10 cellular contexts compared by ENCODE assay signal in the genomic region with DNA sequence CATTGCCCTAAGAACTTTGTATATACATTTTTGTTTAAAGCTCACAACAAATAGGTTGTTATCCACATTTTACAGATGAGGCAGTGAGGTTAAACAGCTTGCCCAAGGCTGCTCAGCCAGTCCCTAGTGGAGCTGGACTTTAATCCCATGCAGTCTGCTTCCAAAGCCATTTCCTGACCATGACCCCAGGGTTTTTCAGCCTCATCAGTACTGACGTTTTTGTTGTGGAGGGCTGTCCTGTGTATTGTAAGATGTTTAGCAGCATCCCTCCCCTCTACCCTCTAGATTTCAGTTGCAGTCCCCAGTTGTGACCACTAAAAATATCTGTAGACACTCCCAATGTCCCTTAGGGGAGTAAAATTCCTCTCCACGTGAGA. TPM values are rescaled to one million over a fixed set of nuclear protein-coding genes. Genes with fewer than 3 reads are reported as not detected.
DNase-seq lines count a peak whose midpoint lies in the region; ATAC-seq and TF ChIP-seq lines count a peak whose summit lies in the region.
"Had no signal": no experiment of that assay in that cellular context is flagged by ENCODE, and none has a peak within 500 bp of the region (broad histone marks: within the 10 kb centered on the region; RNA-seq: fewer than 3 reads in every experiment).

No MANE protein-coding gene starts in this region.

- H3K27ac ChIP-seq in breast epithelium: peak overlapping the region; percentile 64 to 86
- no peak overlapping the region for H3K27ac ChIP-seq in mammary epithelial cell (ENCODE audit: insufficient read depth, low read depth, low read length)
- peak overlapping the region; percentile 37 to 57 for H3K27ac ChIP-seq in left lung
- H3K27ac ChIP-seq in uterus: peak overlapping the region; percentile 78 to 85

- 93% methylated on average over 2 of the region's 2 CpGs for WGBS in mammary epithelial cell (ENCODE audit: low coverage, missing lambda C conversion rate)

- ATAC-seq in T-cell (replicated peaks in 1 of 4): no peak
- no peak for ATAC-seq in left lung
- ATAC-seq in activated CD8-positive, alpha-beta memory T cell treated with anti-CD3 and anti-CD28 coated beads, Interleukin-2, amount 10 ng/mL, durations not matched to agents 7 days and 5 days: no peak
- no peak for ATAC-seq in HG03378 (IDR thresholded peaks at IDR 0.05; ENCODE audit: unreplicated experiment)

- no TSS peak for BruUV-seq in mammary epithelial cell (replicated peaks; lab: Mats Ljungman, UMichigan)

- no peak overlapping the region for H3K4me2 ChIP-seq in mammary epithelial cell (ENCODE audit: insufficient read depth, low read depth, low read length)

- DNase-seq in breast epithelium (ENCODE audit: low spot score in 2 of 2) (no peak), mammary epithelial cell (no peak), T-cell (no peak), left lung (no peak), uterus (no peak), COLO829 (ENCODE audit: low spot score) (no peak)
- DNase-seq in activated CD8-positive, alpha-beta memory T cell treated with anti-CD3 and anti-CD28 coated beads, Interleukin-2, amount 10 ng/mL, durations not matched to agents 7 days and 5 days: no peak
- DNase-seq: 8988T; effector CD4-positive, alpha-beta T cell had no signal

- H3K36me3 ChIP-seq in breast epithelium: no peaks in the 10 kb centered on the region
- H3K36me3 ChIP-seq in mammary epithelial cell (ENCODE audit: insufficient read depth, low read length): no peaks in the 10 kb centered on the region
- H3K36me3 ChIP-seq in left lung: no peaks in the 10 kb centered on the region
- no peaks in the 10 kb centered on the region for H3K36me3 ChIP-seq in uterus

- H3K4me3 ChIP-seq in breast epithelium (no peak overlapping the region), mammary epithelial cell (replicated peaks in 1 of 3; ENCODE audit: insufficient read depth in 1 of 3, low read depth in 2 of 3, low read length in 3 of 3) (no peak overlapping the region), left lung (no peak overlapping the region), uterus (no peak overlapping the region)

- H3K79me2 ChIP-seq in mammary epithelial cell (ENCODE audit: insufficient read depth, low read length): no peaks in the 10 kb centered on the region

- TF ChIP-seq POLR2A in breast epithelium (IDR thresholded peaks at IDR 0.05): no peak
- TF ChIP-seq POLR2A in uterus (IDR thresholded peaks at IDR 0.05): no peak

- POLR2A ChIA-PET in T-cell (lab: Charles Lee): interaction anchor here in 1 of 2 donors (0.6 kb wide), 1 partner anchor 10 kb away, joined by 3 read pairs; no protein-coding TSS in a partner anchor

- H2AFZ ChIP-seq in mammary epithelial cell (ENCODE audit: low read depth, low read length): no peak overlapping the region

- H3K4me3 Mint-ChIP-seq in T-cell: no peak overlapping the region
- H3K4me3 Mint-ChIP-seq in activated CD8-positive, alpha-beta memory T cell treated with anti-CD3 and anti-CD28 coated beads, Interleukin-2, amount 10 ng/mL, durations not matched to agents 7 days and 5 days: no peak overlapping the region

- peak overlapping the region; percentile 34 to 89 for H3K27ac Mint-ChIP-seq in T-cell
- no peak overlapping the region for H3K27ac Mint-ChIP-seq in activated CD8-positive, alpha-beta memory T cell treated with anti-CD3 and anti-CD28 coated beads, Interleukin-2, amount 10 ng/mL, durations not matched to agents 7 days and 5 days

- H3K36me3 Mint-ChIP-seq in T-cell: no peaks in the 10 kb centered on the region
- peaks cover 4% of the 10 kb centered on the region for H3K36me3 Mint-ChIP-seq in activated CD8-positive, alpha-beta memory T cell treated with anti-CD3 and anti-CD28 coated beads, Interleukin-2, amount 10 ng/mL, durations not matched to agents 7 days and 5 days

- H4K20me1 ChIP-seq in mammary epithelial cell (ENCODE audit: insufficient read depth, low read length): no peaks in the 10 kb centered on the region

- H3K9me3 Mint-ChIP-seq in T-cell: no peaks in the 10 kb centered on the region
- H3K9me3 Mint-ChIP-seq in activated CD8-positive, alpha-beta memory T cell treated with anti-CD3 and anti-CD28 coated beads, Interleukin-2, amount 10 ng/mL, durations not matched to agents 7 days and 5 days (ENCODE audit: low read depth): no peaks in the 10 kb centered on the region

- H3K4me1 ChIP-seq in breast epithelium: no peaks in the 10 kb centered on the region
- no peaks in the 10 kb centered on the region for H3K4me1 ChIP-seq in mammary epithelial cell (ENCODE audit: insufficient read depth, low read length)
- H3K4me1 ChIP-seq in left lung: peaks cover 8 to 14% of the 10 kb centered on the region in 2 donors
- peaks cover 0 to 3% of the 10 kb centered on the region in 2 donors for H3K4me1 ChIP-seq in uterus

- TF ChIP-seq CTCF in breast epithelium (IDR thresholded peaks at IDR 0.05): no peak
- no peak for TF ChIP-seq CTCF in mammary epithelial cell (conservative IDR thresholded peaks at IDR 0.05 in 1 of 2, IDR thresholded peaks at IDR 0.05 in 1 of 2; ENCODE audit: extremely low read depth in 1 of 2, insufficient read depth in 1 of 2, low read depth in 1 of 2, low read length in 2 of 2)
- TF ChIP-seq CTCF in left lung (IDR thresholded peaks at IDR 0.05): no peak
- peak in 1 of 4 experiments; percentile 5 for TF ChIP-seq CTCF in uterus (IDR thresholded peaks at IDR 0.05)

- peaks cover 38 to 47% (median 43%) of the 10 kb centered on the region in 3 donors for H3K4me1 Mint-ChIP-seq in T-cell
- H3K4me1 Mint-ChIP-seq in activated CD8-positive, alpha-beta memory T cell treated with anti-CD3 and anti-CD28 coated beads, Interleukin-2, amount 10 ng/mL, durations not matched to agents 7 days and 5 days: peaks cover 17% of the 10 kb centered on the region

- H3K9me3 ChIP-seq in breast epithelium: no peaks in the 10 kb centered on the region
- H3K9me3 ChIP-seq in mammary epithelial cell (replicated peaks; ENCODE audit: insufficient read depth, low read length): no peaks in the 10 kb centered on the region
- no peaks in the 10 kb centered on the region for H3K9me3 ChIP-seq in left lung
- H3K9me3 ChIP-seq in uterus: no peaks in the 10 kb centered on the region

- no peaks in the 10 kb centered on the region for H3K27me3 ChIP-seq in breast epithelium
- no peaks in the 10 kb centered on the region for H3K27me3 ChIP-seq in mammary epithelial cell (ENCODE audit: insufficient read depth, low read length)
- no peaks in the 10 kb centered on the region for H3K27me3 ChIP-seq in left lung
- no peaks in the 10 kb centered on the region for H3K27me3 ChIP-seq in uterus

- dilution Hi-C loops in mammary epithelial cell (cut with HindIII; ENCODE audit: low sequenced_read_pairs): no loop called here

- in situ Hi-C loops in mammary epithelial cell (cut with MboI; ENCODE audit: low sequenced_read_pairs in 2 of 2): loop anchor here in 1 of 2 donors (25.0 kb wide), 1 partner anchor 103 kb away; no protein-coding TSS in a partner anchor

- intact Hi-C loops in breast epithelium (cut with DNase I; ENCODE audit: low total_unique reads) (no loop called here), mammary epithelial cell (cut with micrococcal nuclease) (no loop called here), left lung (cut with DNase I) (no loop called here), uterus (cut with DNase I; ENCODE audit: low total_unique reads) (no loop called here)

- no peak overlapping the region for H3K9ac ChIP-seq in mammary epithelial cell (ENCODE audit: insufficient read depth, low read length)

- no peaks in the 10 kb centered on the region for H3K27me3 Mint-ChIP-seq in T-cell
- peaks cover 18% of the 10 kb centered on the region for H3K27me3 Mint-ChIP-seq in activated CD8-positive, alpha-beta memory T cell treated with anti-CD3 and anti-CD28 coated beads, Interleukin-2, amount 10 ng/mL, durations not matched to agents 7 days and 5 days

- CTCF ChIA-PET in mammary epithelial cell (lab: Charles Lee; ENCODE audit: low non-redundant PET): no interaction called here
- CTCF ChIA-PET in T-cell (lab: Charles Lee): interaction anchor here in 1 of 2 donors (0.6 to 1.0 kb wide), 2 partner anchors 10 to 17 kb away, joined by 3 read pairs; no protein-coding TSS in a partner anchor
- CTCF ChIA-PET in activated CD8-positive, alpha-beta memory T cell treated with anti-CD3 and anti-CD28 coated beads, Interleukin-2, amount 10 ng/mL, durations not matched to agents 7 days and 5 days (lab: Charles Lee): no interaction called here

RNA-seq across cellular contexts. Expression of gene C1orf105, which starts 30.3 kb away (rescaled TPM):
- total RNA-seq in breast epithelium: not detected
- total RNA-seq in mammary epithelial cell: not detected
- polyA plus RNA-seq in mammary epithelial cell: not detected
- not detected for polyA minus RNA-seq in mammary epithelial cell
- total RNA-seq in T-cell: not detected
- total RNA-seq in left lung: not detected
- not detected for total RNA-seq in uterus
- not detected for total RNA-seq in activated CD8-positive, alpha-beta memory T cell treated with anti-CD3 and anti-CD28 coated beads, Interleukin-2, amount 10 ng/mL, durations not matched to agents 7 days and 5 days

RNA-seq across cellular contexts. Expression of gene PIGC, which starts 53.6 kb away (rescaled TPM):
- total RNA-seq in breast epithelium: 10 to 100 TPM; 20.3 to 39.2 (median 29.3) TPM
- total RNA-seq in mammary epithelial cell: 10 to 100 TPM; 17.7 to 18.3 TPM
- polyA plus RNA-seq in mammary epithelial cell: 18.5 TPM
- polyA minus RNA-seq in mammary epithelial cell: 15.7 TPM
- total RNA-seq in T-cell: 10 to 100 TPM; 26.9 to 39.0 (median 34.5) TPM
- total RNA-seq in left lung: 10 to 100 TPM; 22.3 to 22.9 TPM
- 10 to 100 TPM in 3 of 4 donors, 1 to 10 TPM in 1; 8.2 to 83.3 (median 31.3) TPM for total RNA-seq in uterus
- 10 to 100 TPM; 20.9 to 23.8 TPM for total RNA-seq in activated CD8-positive, alpha-beta memory T cell treated with anti-CD3 and anti-CD28 coated beads, Interleukin-2, amount 10 ng/mL, durations not matched to agents 7 days and 5 days
